ENCODE assay signal across 15 cellular contexts in the genomic region with DNA sequence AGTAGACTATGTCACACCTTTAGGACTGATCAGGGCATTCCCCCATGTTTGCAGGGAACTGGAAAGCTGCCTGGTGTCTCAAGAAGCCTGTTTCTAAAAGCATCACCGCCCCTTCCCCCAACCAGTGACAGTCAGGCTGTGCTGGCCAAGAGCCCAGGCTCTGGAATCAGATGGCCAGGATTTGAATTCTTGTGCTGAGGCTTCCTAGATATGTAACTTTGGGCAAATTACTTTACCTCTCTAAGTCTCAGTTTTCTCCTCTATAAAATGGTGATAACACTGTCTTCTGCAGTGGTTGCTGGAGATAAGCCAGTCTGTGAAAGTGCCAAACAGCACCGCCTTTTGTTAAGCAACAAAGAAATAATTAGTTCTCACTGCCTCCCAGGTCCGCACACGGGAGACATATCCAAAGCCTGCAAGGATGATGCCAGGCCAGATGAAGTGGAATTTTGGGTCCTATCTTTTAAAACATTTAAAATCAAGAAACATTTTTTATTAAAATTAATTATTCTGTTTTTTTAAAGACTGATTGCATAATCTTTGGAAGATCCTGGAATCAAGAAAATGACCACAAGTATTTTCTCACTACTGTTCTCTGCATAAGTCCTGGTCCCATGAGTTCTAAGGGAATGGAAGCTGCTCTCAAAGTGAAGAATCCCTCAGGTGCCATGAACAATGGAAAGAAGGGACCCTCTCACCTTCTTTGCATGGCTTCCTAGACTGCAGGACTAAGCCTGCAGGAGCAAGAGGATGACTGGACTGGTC. TPM values are rescaled to one million over a fixed set of nuclear protein-coding genes. Genes with fewer than 3 reads are reported as not detected.
DNase-seq lines count a peak whose midpoint lies in the region; ATAC-seq and TF ChIP-seq lines count a peak whose summit lies in the region.
"Had no signal": no experiment of that assay in that cellular context is flagged by ENCODE, and none has a peak within 500 bp of the region (broad histone marks: within the 10 kb centered on the region; RNA-seq: fewer than 3 reads in every experiment).

No MANE protein-coding gene starts in this region.

- H2AFZ ChIP-seq in MM.1S (ENCODE audit: low read length), result no peak overlapping the region

- no peak overlapping the region for H3K27ac Mint-ChIP-seq in Calu3 (ENCODE audit: unreplicated experiment)
- H3K27ac Mint-ChIP-seq: activated CD4-positive, alpha-beta memory T cell treated with anti-CD3 and anti-CD28 coated beads, Interleukin-2, amount 10 ng/mL, durations not matched to agents 7 days and 5 days; activated naive CD4-positive, alpha-beta T cell treated with anti-CD3 and anti-CD28 coated beads, Interleukin-2, amount 50 U/mL, for 24 hours; H9; immature natural killer cell; nephron; stimulated activated memory B cell treated with anti-CD40 and anti-IgM and Interleukin-4, amounts not matched to agents 10 μg/mL and 1 μg/mL and 100 μg/mL, for 72 hours; T-helper 1 cell treated with Interleukin-12 subunit alpha and Interleukin-12 subunit beta and Interleukin-4 antibody, amounts not matched to agents 30 μg/mL and 1 μg/mL, for 36 hours had no signal

- no peak overlapping the region for H3K4me2 ChIP-seq in MM.1S (ENCODE audit: low read depth, low read length)

- no peak overlapping the region for H3K4me3 Mint-ChIP-seq in Calu3 (ENCODE audit: low read depth, unreplicated experiment)
- H3K4me3 Mint-ChIP-seq: activated CD4-positive, alpha-beta memory T cell treated with anti-CD3 and anti-CD28 coated beads, Interleukin-2, amount 10 ng/mL, durations not matched to agents 7 days and 5 days; activated naive CD4-positive, alpha-beta T cell treated with anti-CD3 and anti-CD28 coated beads, Interleukin-2, amount 50 U/mL, for 24 hours; H9; immature natural killer cell; nephron; stimulated activated memory B cell treated with anti-CD40 and anti-IgM and Interleukin-4, amounts not matched to agents 10 μg/mL and 1 μg/mL and 100 μg/mL, for 72 hours; T-helper 1 cell treated with Interleukin-12 subunit alpha and Interleukin-12 subunit beta and Interleukin-4 antibody, amounts not matched to agents 30 μg/mL and 1 μg/mL, for 36 hours had no signal

- no peak overlapping the region for H3K4me3 ChIP-seq in heart right ventricle
- H3K4me3 ChIP-seq in MM.1S (ENCODE audit: low read length), result no peak overlapping the region

- TF ChIP-seq CTCF in heart right ventricle (IDR thresholded peaks at IDR 0.05), result no peak
- no peak for TF ChIP-seq CTCF in Calu3 (IDR thresholded peaks at IDR 0.05; ENCODE audit: unreplicated experiment)
- no peak for TF ChIP-seq CTCF in MM.1S (IDR thresholded peaks at IDR 0.05; ENCODE audit: low read length)

- H3K36me3 Mint-ChIP-seq in Calu3 (ENCODE audit: insufficient read depth, unreplicated experiment), result peaks cover 13% of the 10 kb centered on the region

- intact Hi-C loops in heart right ventricle (cut with DNase I) (no loop called here), sciatic nerve (cut with DNase I) (no loop called here), Calu3 (cut with micrococcal nuclease; ENCODE audit: unreplicated experiment) (no loop called here)

- no peaks in the 10 kb centered on the region for H4K20me1 ChIP-seq in MM.1S (ENCODE audit: insufficient read depth, low read length)

- CTCF ChIA-PET in Calu3 (lab: Charles Lee), result no interaction called here

- 28 to 43% methylated on average over 4 of the region's 4 CpGs for WGBS in heart right ventricle, 2 donors

- no peaks in the 10 kb centered on the region for H3K9me2 ChIP-seq in MM.1S (replicated peaks; ENCODE audit: insufficient read depth, low read length)

- H3K36me3 ChIP-seq in heart right ventricle, result peaks cover 0 to 100% (median 59%) of the 10 kb centered on the region in 9 donors
- H3K36me3 ChIP-seq in MM.1S (replicated peaks; ENCODE audit: insufficient read depth, low read length), result peaks cover 8% of the 10 kb centered on the region; the same call in 1 of the 2 replicates

- no peaks in the 10 kb centered on the region for H3K27me3 ChIP-seq in heart right ventricle
- H3K27me3 ChIP-seq in MM.1S (replicated peaks; ENCODE audit: insufficient read depth, low read length), result no peaks in the 10 kb centered on the region

- no peaks in the 10 kb centered on the region for H3K9me3 ChIP-seq in heart right ventricle
- H3K9me3 ChIP-seq in MM.1S (replicated peaks; ENCODE audit: insufficient read depth, low read length), result no peaks in the 10 kb centered on the region

- ATAC-seq in heart right ventricle (peak; percentile 36 to 79 (median 66)), sciatic nerve (peak; percentile 51), GM21528 (IDR thresholded peaks at IDR 0.05; ENCODE audit: low FRiP score, unreplicated experiment) (no peak)
- ATAC-seq: stimulated activated memory B cell treated with anti-CD40 and anti-IgM and Interleukin-4, amounts not matched to agents 10 μg/mL and 1 μg/mL and 100 μg/mL, for 72 hours had no signal

- BruUV-seq in Calu3 (replicated peaks; lab: Mats Ljungman, UMichigan), result no TSS peak

- H3K9me3 Mint-ChIP-seq in Calu3 (ENCODE audit: low read depth, unreplicated experiment), result no peaks in the 10 kb centered on the region
- H3K9me3 Mint-ChIP-seq: activated CD4-positive, alpha-beta memory T cell treated with anti-CD3 and anti-CD28 coated beads, Interleukin-2, amount 10 ng/mL, durations not matched to agents 7 days and 5 days; activated naive CD4-positive, alpha-beta T cell treated with anti-CD3 and anti-CD28 coated beads, Interleukin-2, amount 50 U/mL, for 24 hours; H9; immature natural killer cell; nephron; stimulated activated memory B cell treated with anti-CD40 and anti-IgM and Interleukin-4, amounts not matched to agents 10 μg/mL and 1 μg/mL and 100 μg/mL, for 72 hours; T-helper 1 cell treated with Interleukin-12 subunit alpha and Interleukin-12 subunit beta and Interleukin-4 antibody, amounts not matched to agents 30 μg/mL and 1 μg/mL, for 36 hours had no signal

- H3K4me1 ChIP-seq in heart right ventricle (peaks cover 0 to 37% (median 17%) of the 10 kb centered on the region in 9 donors), MM.1S (ENCODE audit: low read length) (no peaks in the 10 kb centered on the region)

- no peaks in the 10 kb centered on the region for H3F3A ChIP-seq in MM.1S (ENCODE audit: insufficient read depth, low read length)

- peak overlapping the region in 3 of 10 donors; percentile 9 to 30 (median 22) for H3K27ac ChIP-seq in heart right ventricle
- no peak overlapping the region for H3K27ac ChIP-seq in MM.1S (ENCODE audit: low read length)

- H3K4me1 Mint-ChIP-seq in Calu3 (ENCODE audit: low read depth, unreplicated experiment), result no peaks in the 10 kb centered on the region
- H3K4me1 Mint-ChIP-seq: activated CD4-positive, alpha-beta memory T cell treated with anti-CD3 and anti-CD28 coated beads, Interleukin-2, amount 10 ng/mL, durations not matched to agents 7 days and 5 days; activated naive CD4-positive, alpha-beta T cell treated with anti-CD3 and anti-CD28 coated beads, Interleukin-2, amount 50 U/mL, for 24 hours; nephron; stimulated activated memory B cell treated with anti-CD40 and anti-IgM and Interleukin-4, amounts not matched to agents 10 μg/mL and 1 μg/mL and 100 μg/mL, for 72 hours had no signal

- H3K27me3 Mint-ChIP-seq in Calu3 (ENCODE audit: unreplicated experiment), result no peaks in the 10 kb centered on the region
- H3K27me3 Mint-ChIP-seq: activated CD4-positive, alpha-beta memory T cell treated with anti-CD3 and anti-CD28 coated beads, Interleukin-2, amount 10 ng/mL, durations not matched to agents 7 days and 5 days; activated naive CD4-positive, alpha-beta T cell treated with anti-CD3 and anti-CD28 coated beads, Interleukin-2, amount 50 U/mL, for 24 hours; stimulated activated memory B cell treated with anti-CD40 and anti-IgM and Interleukin-4, amounts not matched to agents 10 μg/mL and 1 μg/mL and 100 μg/mL, for 72 hours had no signal

- H3K79me2 ChIP-seq in MM.1S (ENCODE audit: low read length), result no peaks in the 10 kb centered on the region

- no peak overlapping the region for H3K9ac ChIP-seq in MM.1S (ENCODE audit: low read length)

- DNase-seq in GM04503 (ENCODE audit: low read depth) (peak; percentile 35), astrocyte of the hippocampus (ENCODE audit: low read depth, low spot score) (peak; percentile 70), heart right ventricle (peak; percentile 55 to 66), sciatic nerve (ENCODE audit: low spot score) (no peak), Calu3 (no peak), dermis blood vessel endothelial cell (no peak), MM.1S (no peak)
- DNase-seq: activated CD4-positive, alpha-beta memory T cell treated with anti-CD3 and anti-CD28 coated beads, Interleukin-2, amount 10 ng/mL, durations not matched to agents 7 days and 5 days; H9; immature natural killer cell had no signal

RNA-seq across cellular contexts. Expression of gene SLC31A2, which starts 13.9 kb away (rescaled TPM):
- total RNA-seq in heart right ventricle, result 10 to 100 TPM in 5 of 10 donors, 1 to 10 TPM in 5; 6.8 to 19.3 (median 10.2) TPM
- 10 to 100 TPM in 1 of 2 donors, 1 to 10 TPM in 1; 9.1 to 10.3 TPM for polyA plus RNA-seq in heart right ventricle
- total RNA-seq in sciatic nerve, result 11.6 TPM
- 0.76 and 1.8 TPM in 2 replicates for total RNA-seq in Calu3 (2022)
- 4.2 and 7.3 TPM in 2 replicates for total RNA-seq in dermis blood vessel endothelial cell

RNA-seq across cellular contexts. Expression of gene FKBP15, which starts 56.4 kb away (rescaled TPM):
- total RNA-seq in heart right ventricle (10 to 100 TPM; 16.3 to 27.9 (median 20.1) TPM), sciatic nerve (36.4 TPM), Calu3 (2022) (19.2 and 19.3 TPM in 2 replicates), dermis blood vessel endothelial cell (18.7 and 25.3 TPM in 2 replicates)
- 10 to 100 TPM; 10.7 to 12.4 TPM for polyA plus RNA-seq in heart right ventricle

RNA-seq across cellular contexts. Expression of gene SLC31A1, which starts 56.6 kb away (rescaled TPM):
- total RNA-seq in heart right ventricle (10 to 100 TPM in 7 of 10 donors, 1 to 10 TPM in 3; 9.3 to 18.4 (median 10.9) TPM), sciatic nerve (13.2 TPM), Calu3 (2022) (19.4 and 21.0 TPM in 2 replicates), dermis blood vessel endothelial cell (13.4 and 16.5 TPM in 2 replicates)
- 10 to 100 TPM in 1 of 2 donors, 1 to 10 TPM in 1; 3.6 to 13.0 TPM for polyA plus RNA-seq in heart right ventricle

Comparison
In these comparisons a context has a peak if more than half of its experiments do, and no peak if none do; other contexts are left out.
1. DNase-seq: peak in GM04503 (single experiment), astrocyte of the hippocampus (single experiment) and heart right ventricle (2 of 2); none in sciatic nerve (single experiment), Calu3 (single experiment), dermis blood vessel endothelial cell (single experiment) and MM.1S (single experiment).